In genomic region chr12:120356567-120357030, GRCh38 we compare ENCODE assay signal across 8 cellular contexts. TPM values are rescaled to one million over a fixed set of nuclear protein-coding genes. Genes with fewer than 3 reads are reported as not detected.
A peak's percentile ranks its signal among the peaks of the same experiment; 100 is the strongest.
DNase-seq lines count a peak whose midpoint lies in the region; ATAC-seq, FAIRE-seq and TF ChIP-seq lines count a peak whose summit lies in the region.

No MANE protein-coding gene starts in this region.

- FAIRE-seq in GM12892 (lab: Jason Lieb, UNC): peak; percentile 87

- CTCF ChIA-PET in activated B cell treated with CpG ODN at 0.5 μM for 24 hours (lab: Charles Lee) (interaction anchor here (0.7 to 1.4 kb wide), 7 partner anchors 9 to 140 kb away, joined by 3 to 6 read pairs (median 4); no protein-coding TSS in a partner anchor), mammary epithelial cell (lab: Charles Lee; ENCODE audit: low non-redundant PET) (interaction anchor here (1.1 kb wide), 1 partner anchor 74 kb away, joined by 4 read pairs; no protein-coding TSS in a partner anchor)

- peak overlapping the region; percentile 74 for H3K4me2 ChIP-seq in mammary epithelial cell (ENCODE audit: insufficient read depth, low read depth, low read length)

- no peak overlapping the region for H3K27ac ChIP-seq in mammary epithelial cell (ENCODE audit: insufficient read depth, low read depth, low read length)

- no peaks in the 10 kb centered on the region for H3K9me3 ChIP-seq in mammary epithelial cell (replicated peaks; ENCODE audit: insufficient read depth, low read length)

- POLR2A ChIA-PET in activated B cell treated with CpG ODN at 0.5 μM for 24 hours (lab: Charles Lee): no interaction called here

- peaks cover 26% of the 10 kb centered on the region for H3K27me3 Mint-ChIP-seq in activated B cell treated with CpG ODN at 0.5 μM for 24 hours

- no peak overlapping the region for H3K27ac Mint-ChIP-seq in activated B cell treated with CpG ODN at 0.5 μM for 24 hours

- no peak overlapping the region for H3K9ac ChIP-seq in mammary epithelial cell (ENCODE audit: insufficient read depth, low read length)

- H3K4me3 ChIP-seq in mammary epithelial cell (replicated peaks in 1 of 3; ENCODE audit: insufficient read depth in 1 of 3, low read depth in 2 of 3, low read length in 3 of 3) (peak overlapping the region in 2 of 3 experiments; percentile 15 to 17), kidney epithelial cell (ENCODE audit: low read depth, low read length) (no peak overlapping the region)

- no peaks in the 10 kb centered on the region for H3K36me3 ChIP-seq in mammary epithelial cell (ENCODE audit: insufficient read depth, low read length)
- no peaks in the 10 kb centered on the region for H3K36me3 ChIP-seq in kidney epithelial cell (ENCODE audit: control insufficient read depth, insufficient read depth, low read length)

- H3K4me1 ChIP-seq in mammary epithelial cell (ENCODE audit: insufficient read depth, low read length): peaks cover 5% of the 10 kb centered on the region

- no peaks in the 10 kb centered on the region for H3K9me3 Mint-ChIP-seq in activated B cell treated with CpG ODN at 0.5 μM for 24 hours

- H3K27me3 ChIP-seq in mammary epithelial cell (ENCODE audit: insufficient read depth, low read length): no peaks in the 10 kb centered on the region
- H3K27me3 ChIP-seq in kidney epithelial cell (ENCODE audit: control insufficient read depth, insufficient read depth, low read length): no peaks in the 10 kb centered on the region

- 4% methylated on average over 9 of the region's 13 CpGs for WGBS in mammary epithelial cell (ENCODE audit: low coverage, missing lambda C conversion rate)

- no peaks in the 10 kb centered on the region for H4K20me1 ChIP-seq in mammary epithelial cell (ENCODE audit: insufficient read depth, low read length)

- H3K36me3 Mint-ChIP-seq in activated B cell treated with CpG ODN at 0.5 μM for 24 hours (ENCODE audit: low read depth): no peaks in the 10 kb centered on the region

- H3K4me3 Mint-ChIP-seq in activated B cell treated with CpG ODN at 0.5 μM for 24 hours: no peak overlapping the region

- H3K79me2 ChIP-seq in mammary epithelial cell (ENCODE audit: insufficient read depth, low read length): no peaks in the 10 kb centered on the region

- TF ChIP-seq POLR2A in GM12892 (IDR thresholded peaks at IDR 0.05; ENCODE audit: low read depth, low read length): no peak

- peaks cover 3% of the 10 kb centered on the region for H3K4me1 Mint-ChIP-seq in activated B cell treated with CpG ODN at 0.5 μM for 24 hours

- BruUV-seq in mammary epithelial cell (replicated peaks; lab: Mats Ljungman, UMichigan): no TSS peak

- peak; percentile 91 for ATAC-seq in activated B cell treated with CpG ODN at 0.5 μM for 24 hours (ENCODE audit: low read depth)
- no peak for ATAC-seq in HG02571 (IDR thresholded peaks at IDR 0.05; ENCODE audit: unreplicated experiment)

- DNase-seq in A172 (ENCODE audit: low spot score) (peak; percentile 96), GM12892 (ENCODE audit: insufficient read length) (peak; percentile 88), NCI-H2227 (lab: John Stamatoyannopoulos, UW; ENCODE audit: unreplicated experiment) (peak; percentile 76), activated B cell treated with CpG ODN at 0.5 μM for 24 hours (peak; percentile 59), mammary epithelial cell (peak; percentile 91), kidney epithelial cell (ENCODE audit: low read depth) (peak; percentile 97)
- peak; percentile 50 to 66 (median 58) for DNase-seq in stimulated activated CD4-positive, alpha-beta T cell treated with anti-CD3 and anti-CD28 coated beads, Interleukin-1b, Interleukin-23, amount 100 ng/mL, for 24 hours (ENCODE audit: low read depth in 4 of 4, low spot score in 1 of 4)

- H2AFZ ChIP-seq in mammary epithelial cell (ENCODE audit: low read depth, low read length): peak overlapping the region; percentile 45

- dilution Hi-C loops in mammary epithelial cell (cut with HindIII; ENCODE audit: low sequenced_read_pairs): no loop called here

- intact Hi-C loops in activated B cell treated with CpG ODN at 0.5 μM for 24 hours (cut with micrococcal nuclease): loop anchor here (1.0 to 5.0 kb wide), 6 partner anchors 74 to 754 kb away; partner anchors contain the start of genes DYNLL1 and RNF10
- intact Hi-C loops in mammary epithelial cell (cut with micrococcal nuclease): loop anchor here (1.0 to 10.0 kb wide), 7 partner anchors 74 to 358 kb away; partner anchors contain the start of genes CABP1, COX6A1, DYNLL1 and RNF10

- TF ChIP-seq CTCF in activated B cell treated with CpG ODN at 0.5 μM for 24 hours (IDR thresholded peaks at IDR 0.05) (peak; percentile 22), mammary epithelial cell (conservative IDR thresholded peaks at IDR 0.05 in 1 of 2, IDR thresholded peaks at IDR 0.05 in 1 of 2; ENCODE audit: extremely low read depth in 1 of 2, insufficient read depth in 1 of 2, low read depth in 1 of 2, low read length in 2 of 2) (peak; percentile 91 to 95), kidney epithelial cell (IDR thresholded peaks at IDR 0.05; ENCODE audit: insufficient read depth, low read length, poor library complexity, severe bottlenecking) (peak; percentile 88)

- in situ Hi-C loops in mammary epithelial cell (cut with MboI; ENCODE audit: low sequenced_read_pairs in 2 of 2): loop anchor here in 1 of 2 donors (5.0 kb wide), 1 partner anchor 76 kb away; no protein-coding TSS in a partner anchor

RNA-seq across cellular contexts. Expression of gene MSI1, which starts 12.4 kb away (rescaled TPM):
- total RNA-seq in A172 (2014; rRNA removed; shearing (Covaris generic)): 0.57 and 1.6 TPM in 2 replicates
- not detected for polyA plus RNA-seq in GM12892 (2012; ENCODE audit: missing spikeins)
- total RNA-seq in activated B cell treated with CpG ODN at 0.5 μM for 24 hours: not detected in 2 replicates
- total RNA-seq in mammary epithelial cell: under 1 TPM; 0.24 to 0.67 TPM
- not detected for polyA plus RNA-seq in mammary epithelial cell
- not detected for polyA minus RNA-seq in mammary epithelial cell
- total RNA-seq in kidney epithelial cell: 3.6 and 8.1 TPM in 2 replicates

RNA-seq across cellular contexts. Expression of gene PLA2G1B, which starts 29.0 kb away (rescaled TPM):
- not detected in 2 replicates for total RNA-seq in A172 (2014; rRNA removed; shearing (Covaris generic))
- polyA plus RNA-seq in GM12892 (2012; ENCODE audit: missing spikeins): not detected
- not detected in 2 replicates for total RNA-seq in activated B cell treated with CpG ODN at 0.5 μM for 24 hours
- total RNA-seq in mammary epithelial cell: not detected
- not detected for polyA plus RNA-seq in mammary epithelial cell
- not detected for polyA minus RNA-seq in mammary epithelial cell
- total RNA-seq in kidney epithelial cell: not detected in 2 replicates

RNA-seq across cellular contexts. Expression of gene SIRT4, which starts 54.5 kb away (rescaled TPM):
- 1.3 and 1.4 TPM in 2 replicates for total RNA-seq in A172 (2014; rRNA removed; shearing (Covaris generic))
- polyA plus RNA-seq in GM12892 (2012; ENCODE audit: missing spikeins): 0.95 TPM
- total RNA-seq in activated B cell treated with CpG ODN at 0.5 μM for 24 hours: 1.6 and 1.7 TPM in 2 replicates
- total RNA-seq in mammary epithelial cell: under 1 TPM; 0.42 to 0.83 TPM
- polyA plus RNA-seq in mammary epithelial cell: 0.77 TPM
- not detected for polyA minus RNA-seq in mammary epithelial cell
- total RNA-seq in kidney epithelial cell: 0.29 and 2.3 TPM in 2 replicates

Comparison
In these comparisons a context has a peak if more than half of its experiments do, and no peak if none do; other contexts are left out.
1. CTCF ChIP-seq: peak in every context shown above with its lines; median percentile 93 in mammary epithelial cell; 88 in kidney epithelial cell; 22 in activated B cell treated with CpG ODN at 0.5 μM for 24 hours.